In the genomic region with DNA sequence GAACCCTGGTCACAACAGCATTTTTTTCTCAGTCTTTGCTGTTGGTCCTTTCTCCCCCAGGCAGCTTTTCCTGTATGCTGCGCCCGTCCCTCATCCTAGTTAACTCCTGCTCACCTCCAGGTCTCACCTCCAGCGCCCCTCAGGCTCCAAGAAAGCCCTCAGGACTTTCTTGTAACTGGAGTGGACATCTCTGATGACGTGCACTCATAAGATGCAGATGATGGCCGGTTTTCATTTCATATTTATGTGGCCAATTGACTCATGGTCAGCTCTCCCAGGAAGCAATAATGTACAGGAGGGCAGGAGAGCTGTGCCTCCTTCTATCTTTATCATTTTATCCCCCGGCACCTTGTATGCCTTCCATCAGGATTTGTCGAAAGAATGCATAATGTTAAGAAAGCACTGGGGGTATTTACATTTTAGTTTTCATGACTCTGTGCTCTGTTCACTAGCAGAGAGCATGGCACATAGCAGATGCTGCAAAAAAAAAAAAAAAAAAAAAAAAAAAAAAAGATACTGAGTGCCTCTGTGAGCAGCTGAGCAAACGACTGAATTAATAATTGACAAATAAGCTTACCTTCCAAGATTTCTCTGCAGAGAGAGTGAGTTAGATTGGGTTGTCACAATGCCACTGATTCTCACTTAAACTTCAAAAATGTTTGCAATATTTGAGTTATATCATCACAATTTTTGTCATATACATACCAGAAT, we compare ENCODE assay signal across 29 cellular contexts.
"Had no signal": no experiment of that assay in that cellular context is flagged by ENCODE, and none has a peak within 500 bp of the region (broad histone marks: within the 10 kb centered on the region; RNA-seq: fewer than 3 reads in every experiment).

No MANE protein-coding gene starts in this region.

- H3K9me3 ChIP-seq: colonic mucosa, esophagus squamous epithelium, gastrocnemius medialis, neutrophil, psoas muscle, right atrium auricular region, spleen, testis, transverse colon had no signal

- H3K27ac ChIP-seq: cardiac muscle cell, colonic mucosa, epithelial cell of prostate, esophagus squamous epithelium, gastrocnemius medialis, neutrophil, parathyroid adenoma, psoas muscle, right atrium auricular region, spleen, testis, transverse colon had no signal

- H3K4me3 ChIP-seq: cardiac muscle cell, colonic mucosa, esophagus squamous epithelium, gastrocnemius medialis, psoas muscle, right atrium auricular region, spleen, testis, transverse colon had no signal

- H3K36me3 ChIP-seq: cardiac muscle cell, colonic mucosa, esophagus squamous epithelium, gastrocnemius medialis, neutrophil, right atrium auricular region, spleen, transverse colon had no signal

- H2AFZ ChIP-seq: parathyroid adenoma had no signal

- ATAC-seq: activated CD4-positive, alpha-beta T cell treated with anti-CD3 and anti-CD28 coated beads for 36 hours; activated CD8-positive, alpha-beta memory T cell treated with anti-CD3 and anti-CD28 coated beads, Interleukin-2, amount 10 ng/mL, durations not matched to agents 7 days and 5 days; activated CD8-positive, alpha-beta T cell treated with anti-CD3 and anti-CD28 coated beads, Interleukin-2, amount 10 ng/mL, durations not matched to agents 7 days and 5 days; gastrocnemius medialis; left colon; psoas muscle; stimulated activated naive CD8-positive, alpha-beta T cell treated with anti-CD3 and anti-CD28 coated beads, Interleukin-15, Interleukin-2, amounts not matched to agents 100 U/mL and 50 U/mL, for 24 hours had no signal

- FAIRE-seq: endometrium, islet of Langerhans had no signal

- H3K79me2 ChIP-seq: parathyroid adenoma had no signal

- H3K4me1 ChIP-seq: colonic mucosa, gastrocnemius medialis, parathyroid adenoma, psoas muscle, testis, transverse colon had no signal

- DNase-seq: activated CD4-positive, alpha-beta T cell treated with anti-CD3 and anti-CD28 coated beads for 36 hours; activated CD4-positive, CD25-positive, alpha-beta regulatory T cell; activated CD8-positive, alpha-beta memory T cell treated with anti-CD3 and anti-CD28 coated beads, Interleukin-2, amount 10 ng/mL, durations not matched to agents 7 days and 5 days; activated CD8-positive, alpha-beta T cell treated with anti-CD3 and anti-CD28 coated beads, Interleukin-2, amount 10 ng/mL, durations not matched to agents 7 days and 5 days; activated effector memory CD4-positive, alpha-beta T cell treated with Interleukin-2 at 50 U/mL for 16 hours; activated naive CD4-positive, alpha-beta T cell treated with Interleukin-2 at 50 U/mL for 16 hours; activated T-cell treated with anti-CD3 and anti-CD28 coated beads for 4 hours; aorta; cerebellar nuclear complex; colonic mucosa; effector CD8-positive, alpha-beta T cell; esophagus squamous epithelium; gastrocnemius medialis; glutamatergic neuron; left colon; naive B cell; nephron progenitor cell; psoas muscle; spleen; stimulated activated naive CD8-positive, alpha-beta T cell treated with anti-CD3 and anti-CD28 coated beads, Interleukin-15, Interleukin-2, amounts not matched to agents 100 U/mL and 50 U/mL, for 24 hours; testis; transverse colon had no signal

- H3K9ac ChIP-seq: parathyroid adenoma had no signal

- H3K27me3 ChIP-seq: cardiac muscle cell, colonic mucosa, esophagus squamous epithelium, gastrocnemius medialis, neutrophil, right atrium auricular region, spleen, testis, transverse colon had no signal
